11 cellular contexts compared by ENCODE assay signal in genomic region chr22:35601743-35602633, GRCh38. TPM values are rescaled to one million over a fixed set of nuclear protein-coding genes. Genes with fewer than 3 reads are reported as not detected.
DNase-seq lines count a peak whose midpoint lies in the region; ATAC-seq and TF ChIP-seq lines count a peak whose summit lies in the region.
"Had no signal": no experiment of that assay in that cellular context is flagged by ENCODE, and none has a peak within 500 bp of the region (broad histone marks: within the 10 kb centered on the region; RNA-seq: fewer than 3 reads in every experiment).

No MANE protein-coding gene starts in this region.

- H3K9me3 ChIP-seq in gastroesophageal sphincter, result no peaks in the 10 kb centered on the region
- H3K9me3 ChIP-seq in upper lobe of right lung, result no peaks in the 10 kb centered on the region

- H3K27ac ChIP-seq in gastroesophageal sphincter, result no peak overlapping the region
- H3K27ac ChIP-seq in upper lobe of right lung, result no peak overlapping the region
- H3K27ac ChIP-seq: parathyroid adenoma had no signal

- TF ChIP-seq EP300 in gastroesophageal sphincter (IDR thresholded peaks at IDR 0.05), result no peak

- no peaks in the 10 kb centered on the region for H3K36me3 ChIP-seq in gastroesophageal sphincter
- no peaks in the 10 kb centered on the region for H3K36me3 ChIP-seq in upper lobe of right lung

- 75 to 83% methylated on average over 8 to 9 of the region's 11 CpGs for WGBS in gastroesophageal sphincter (ENCODE audit: low coverage in 1 of 2), 2 donors

- H3K27me3 ChIP-seq in gastroesophageal sphincter (no peaks in the 10 kb centered on the region), upper lobe of right lung (no peaks in the 10 kb centered on the region)

- TF ChIP-seq POLR2A in gastroesophageal sphincter (IDR thresholded peaks at IDR 0.05), result no peak

- no peak for DNase-seq in left cardiac atrium
- DNase-seq in cardiac septum (ENCODE audit: low spot score), result no peak
- peak; percentile 46 for DNase-seq in SIG-M5 (lab: John Stamatoyannopoulos, UW)
- peak; percentile 73 for DNase-seq in upper lobe of right lung
- no peak for DNase-seq in stimulated activated CD4-positive, alpha-beta T cell treated with anti-CD3 and anti-CD28 coated beads, Interleukin-4, amount 100 ng/mL, for 1 hour
- no peak for DNase-seq in hepatic stellate cell (ENCODE audit: low spot score)

- peaks cover 0 to 22% (median 0%) of the 10 kb centered on the region in 3 donors for H3K4me1 ChIP-seq in gastroesophageal sphincter
- H3K4me1 ChIP-seq in upper lobe of right lung, result no peaks in the 10 kb centered on the region
- H3K4me1 ChIP-seq: parathyroid adenoma had no signal

- H3K4me3 ChIP-seq in gastroesophageal sphincter (no peak overlapping the region), upper lobe of right lung (no peak overlapping the region)

- intact Hi-C loops in left cardiac atrium (cut with DNase I) (no loop called here), cardiac septum (cut with DNase I) (no loop called here), upper lobe of right lung (cut with DNase I) (no loop called here)

- TF ChIP-seq CTCF in gastroesophageal sphincter (IDR thresholded peaks at IDR 0.05) (no peak), upper lobe of right lung (IDR thresholded peaks at IDR 0.05) (no peak)

- ATAC-seq in left cardiac atrium, result peak; percentile 9 to 38
- peak; percentile 62 for ATAC-seq in gastroesophageal sphincter
- ATAC-seq in upper lobe of right lung, result peak; percentile 87
- no peak for ATAC-seq in GM18511 (IDR thresholded peaks at IDR 0.05; ENCODE audit: unreplicated experiment)
- ATAC-seq: stimulated activated memory B cell treated with anti-CD40 and anti-IgM and Interleukin-4, amounts not matched to agents 10 μg/mL and 1 μg/mL and 100 μg/mL, for 72 hours had no signal

RNA-seq across cellular contexts. Expression of gene MB, which starts 15.1 kb away (rescaled TPM):
- total RNA-seq in left cardiac atrium (1,000 to 10,000 TPM; 7,141 to 7,312 TPM), cardiac septum (7,641 TPM), gastroesophageal sphincter (10 to 100 TPM in 1 of 4 donors, 1 to 10 TPM in 2, not detected in 1; 1.0 to 12.9 (median 2.5) TPM), upper lobe of right lung (2.2 TPM)
- total RNA-seq: SK-MEL-5 had no signal

RNA-seq across cellular contexts. Expression of gene APOL6, which starts 46.3 kb away (rescaled TPM):
- total RNA-seq in left cardiac atrium (10 to 100 TPM; 20.6 to 23.0 TPM), cardiac septum (5.7 TPM), gastroesophageal sphincter (10 to 100 TPM; 10.4 to 13.3 (median 10.9) TPM), upper lobe of right lung (45.6 TPM)

Comparison
In these comparisons a context has a peak if more than half of its experiments do, and no peak if none do; other contexts are left out.
1. DNase-seq: peak in SIG-M5 (single experiment) and upper lobe of right lung (single experiment); none in left cardiac atrium (single experiment), cardiac septum (single experiment), stimulated activated CD4-positive, alpha-beta T cell treated with anti-CD3 and anti-CD28 coated beads, Interleukin-4, amount 100 ng/mL, for 1 hour (single experiment) and hepatic stellate cell (single experiment).
2. RNA of gene MB, which starts 15.1 kb away (total RNA-seq): 7,641 TPM in cardiac septum (single experiment) and 7,141 to 7,312 TPM in left cardiac atrium; 1.0 to 12.9 TPM in gastroesophageal sphincter and 2.2 TPM in upper lobe of right lung (single experiment); every median in the first group is over 100 times any median in the second.